23 cellular contexts compared by ENCODE assay signal in the genomic region with DNA sequence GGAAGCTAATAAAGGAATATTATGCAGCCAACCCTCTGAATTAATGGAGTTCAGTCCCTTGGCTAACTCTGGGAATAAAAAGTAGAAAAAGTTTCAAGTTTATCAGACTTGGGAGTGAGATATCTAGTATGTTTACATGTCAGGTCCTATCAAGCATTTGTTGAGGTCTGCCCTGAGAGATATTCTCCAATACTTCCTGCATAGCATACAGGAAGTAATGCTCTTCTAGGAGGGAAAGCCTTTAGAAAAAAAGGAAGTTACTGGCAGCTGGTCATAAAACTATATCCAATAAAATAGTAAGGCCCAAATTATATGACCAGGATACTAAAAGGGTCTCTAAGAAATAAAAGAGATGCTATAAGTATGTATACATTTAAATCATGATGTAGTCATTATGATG.
"Had no signal": no experiment of that assay in that cellular context is flagged by ENCODE, and none has a peak within 500 bp of the region (broad histone marks: within the 10 kb centered on the region; RNA-seq: fewer than 3 reads in every experiment).

No MANE protein-coding gene starts in this region.

- H3K27ac ChIP-seq: tibial artery, VCaP had no signal

- H3K4me1 ChIP-seq: tibial artery had no signal

- ATAC-seq: activated CD8-positive, alpha-beta T cell treated with anti-CD3 and anti-CD28 coated beads, Interleukin-2, amount 10 ng/mL, durations not matched to agents 7 days and 5 days; esophagus mucosa; natural killer cell; sciatic nerve; stimulated activated effector memory CD8-positive, alpha-beta T cell treated with anti-CD3 and anti-CD28 coated beads, Interleukin-12 subunit alpha, Interleukin-12 subunit beta, amount 100 ng/mL, for 72 hours; stimulated activated naive CD8-positive, alpha-beta T cell treated with anti-CD3 and anti-CD28 coated beads, Interleukin-15, amount 100 ng/mL, for 72 hours had no signal

- H3K36me3 Mint-ChIP-seq: activated naive CD4-positive, alpha-beta T cell treated with anti-CD3 and anti-CD28 coated beads, Interleukin-2, amount 50 U/mL, for 24 hours; brain; stimulated activated effector memory CD8-positive, alpha-beta T cell treated with anti-CD3 and anti-CD28 coated beads, Interleukin-12 subunit alpha, Interleukin-12 subunit beta, amount 100 ng/mL, for 72 hours had no signal

- H3K9me3 ChIP-seq: tibial artery had no signal

- H3K4me3 ChIP-seq: tibial artery had no signal

- H3K27me3 ChIP-seq: tibial artery had no signal

- H3K27me3 Mint-ChIP-seq: activated naive CD4-positive, alpha-beta T cell treated with anti-CD3 and anti-CD28 coated beads, Interleukin-2, amount 50 U/mL, for 24 hours; brain; stimulated activated naive CD8-positive, alpha-beta T cell treated with anti-CD3 and anti-CD28 coated beads, Interleukin-15, amount 100 ng/mL, for 72 hours had no signal

- H3K4me3 Mint-ChIP-seq: activated CD8-positive, alpha-beta T cell treated with anti-CD3 and anti-CD28 coated beads, Interleukin-2, amount 10 ng/mL, durations not matched to agents 7 days and 5 days; activated naive CD4-positive, alpha-beta T cell treated with anti-CD3 and anti-CD28 coated beads, Interleukin-2, amount 50 U/mL, for 24 hours; brain; natural killer cell; stimulated activated effector memory CD8-positive, alpha-beta T cell treated with anti-CD3 and anti-CD28 coated beads, Interleukin-12 subunit alpha, Interleukin-12 subunit beta, amount 100 ng/mL, for 72 hours; stimulated activated naive CD8-positive, alpha-beta T cell treated with anti-CD3 and anti-CD28 coated beads, Interleukin-15, amount 100 ng/mL, for 72 hours had no signal

- H3K4me1 Mint-ChIP-seq: activated naive CD4-positive, alpha-beta T cell treated with anti-CD3 and anti-CD28 coated beads, Interleukin-2, amount 50 U/mL, for 24 hours; brain; natural killer cell; stimulated activated effector memory CD8-positive, alpha-beta T cell treated with anti-CD3 and anti-CD28 coated beads, Interleukin-12 subunit alpha, Interleukin-12 subunit beta, amount 100 ng/mL, for 72 hours; stimulated activated naive CD8-positive, alpha-beta T cell treated with anti-CD3 and anti-CD28 coated beads, Interleukin-15, amount 100 ng/mL, for 72 hours had no signal

- DNase-seq: activated CD4-positive, alpha-beta T cell treated with anti-CD3 and anti-CD28 coated beads, Interleukin-2, amount 50 U/mL, for 1 hour; activated CD4-positive, CD25-positive, alpha-beta regulatory T cell treated with anti-CD3 and anti-CD28 coated beads, Interleukin-2, amount 50 U/mL, for 72 hours; activated CD8-positive, alpha-beta T cell treated with anti-CD3 and anti-CD28 coated beads, Interleukin-2, amount 10 ng/mL, durations not matched to agents 7 days and 5 days; activated gamma-delta T cell treated with Interleukin-2 at 50 U/mL for 16 hours; activated T-cell treated with anti-CD3 and anti-CD28 coated beads, Interleukin-2, amount 50 U/mL, for 1 hour; aorta; caudate nucleus; dermis blood vessel endothelial cell; effector CD8-positive, alpha-beta T cell; foreskin melanocyte; kidney; natural killer cell; small intestine; stimulated activated CD4-positive, alpha-beta T cell treated with anti-CD3 and anti-CD28 coated beads, Interleukin-2, amount 100 ng/mL, for 24 hours; stimulated activated naive CD8-positive, alpha-beta T cell treated with anti-CD3 and anti-CD28 coated beads, Interleukin-15, amount 100 ng/mL, for 72 hours; T1000; tibial artery had no signal

- H3K36me3 ChIP-seq: tibial artery had no signal

- H3K27ac Mint-ChIP-seq: activated CD8-positive, alpha-beta T cell treated with anti-CD3 and anti-CD28 coated beads, Interleukin-2, amount 10 ng/mL, durations not matched to agents 7 days and 5 days; activated naive CD4-positive, alpha-beta T cell treated with anti-CD3 and anti-CD28 coated beads, Interleukin-2, amount 50 U/mL, for 24 hours; brain; natural killer cell; stimulated activated effector memory CD8-positive, alpha-beta T cell treated with anti-CD3 and anti-CD28 coated beads, Interleukin-12 subunit alpha, Interleukin-12 subunit beta, amount 100 ng/mL, for 72 hours; stimulated activated naive CD8-positive, alpha-beta T cell treated with anti-CD3 and anti-CD28 coated beads, Interleukin-15, amount 100 ng/mL, for 72 hours had no signal
